Comparison of ENCODE assay signal across 1 cellular context in the genomic region with DNA sequence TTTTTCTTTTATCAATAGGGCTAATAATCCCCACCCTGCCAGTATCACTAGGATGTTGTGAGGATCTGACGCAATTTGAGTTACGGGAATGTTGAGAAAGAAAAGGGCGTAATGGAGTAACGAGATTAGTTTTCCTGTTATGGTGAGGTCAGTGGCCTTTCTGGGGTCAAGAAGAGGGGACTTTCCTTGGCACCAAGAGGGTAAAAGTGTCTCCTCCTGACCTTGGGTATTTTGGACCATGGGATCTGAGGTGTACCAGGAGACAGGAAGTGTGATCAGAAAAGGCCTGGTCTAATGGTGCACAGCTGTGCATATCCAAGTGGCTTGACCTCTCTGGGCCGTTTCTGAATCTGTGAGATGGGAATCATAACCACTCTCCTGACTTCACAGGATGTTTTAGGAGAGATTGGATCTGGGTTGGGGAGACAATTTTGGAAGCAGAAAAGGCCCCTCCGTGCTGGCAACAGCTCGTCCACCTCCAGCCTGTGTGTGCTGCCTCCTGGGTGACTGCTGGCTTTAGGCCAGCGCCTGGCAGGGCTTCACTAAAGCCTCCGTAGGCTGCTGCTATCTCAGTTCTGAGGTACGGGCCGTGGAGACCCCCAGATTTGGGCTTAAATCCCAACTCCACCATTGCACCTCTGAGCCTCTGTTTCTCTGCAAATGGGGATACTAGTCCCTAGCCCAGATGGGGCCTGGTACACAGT.
TF ChIP-seq lines count a peak whose summit lies in the region.

No MANE protein-coding gene starts in this region.

TF ChIP-seq in GM23338, 12 proteins besides CTCF, POLR2A, EP300 and RAD21 (continued from another document):
- TF ChIP-seq, protein P1, sequence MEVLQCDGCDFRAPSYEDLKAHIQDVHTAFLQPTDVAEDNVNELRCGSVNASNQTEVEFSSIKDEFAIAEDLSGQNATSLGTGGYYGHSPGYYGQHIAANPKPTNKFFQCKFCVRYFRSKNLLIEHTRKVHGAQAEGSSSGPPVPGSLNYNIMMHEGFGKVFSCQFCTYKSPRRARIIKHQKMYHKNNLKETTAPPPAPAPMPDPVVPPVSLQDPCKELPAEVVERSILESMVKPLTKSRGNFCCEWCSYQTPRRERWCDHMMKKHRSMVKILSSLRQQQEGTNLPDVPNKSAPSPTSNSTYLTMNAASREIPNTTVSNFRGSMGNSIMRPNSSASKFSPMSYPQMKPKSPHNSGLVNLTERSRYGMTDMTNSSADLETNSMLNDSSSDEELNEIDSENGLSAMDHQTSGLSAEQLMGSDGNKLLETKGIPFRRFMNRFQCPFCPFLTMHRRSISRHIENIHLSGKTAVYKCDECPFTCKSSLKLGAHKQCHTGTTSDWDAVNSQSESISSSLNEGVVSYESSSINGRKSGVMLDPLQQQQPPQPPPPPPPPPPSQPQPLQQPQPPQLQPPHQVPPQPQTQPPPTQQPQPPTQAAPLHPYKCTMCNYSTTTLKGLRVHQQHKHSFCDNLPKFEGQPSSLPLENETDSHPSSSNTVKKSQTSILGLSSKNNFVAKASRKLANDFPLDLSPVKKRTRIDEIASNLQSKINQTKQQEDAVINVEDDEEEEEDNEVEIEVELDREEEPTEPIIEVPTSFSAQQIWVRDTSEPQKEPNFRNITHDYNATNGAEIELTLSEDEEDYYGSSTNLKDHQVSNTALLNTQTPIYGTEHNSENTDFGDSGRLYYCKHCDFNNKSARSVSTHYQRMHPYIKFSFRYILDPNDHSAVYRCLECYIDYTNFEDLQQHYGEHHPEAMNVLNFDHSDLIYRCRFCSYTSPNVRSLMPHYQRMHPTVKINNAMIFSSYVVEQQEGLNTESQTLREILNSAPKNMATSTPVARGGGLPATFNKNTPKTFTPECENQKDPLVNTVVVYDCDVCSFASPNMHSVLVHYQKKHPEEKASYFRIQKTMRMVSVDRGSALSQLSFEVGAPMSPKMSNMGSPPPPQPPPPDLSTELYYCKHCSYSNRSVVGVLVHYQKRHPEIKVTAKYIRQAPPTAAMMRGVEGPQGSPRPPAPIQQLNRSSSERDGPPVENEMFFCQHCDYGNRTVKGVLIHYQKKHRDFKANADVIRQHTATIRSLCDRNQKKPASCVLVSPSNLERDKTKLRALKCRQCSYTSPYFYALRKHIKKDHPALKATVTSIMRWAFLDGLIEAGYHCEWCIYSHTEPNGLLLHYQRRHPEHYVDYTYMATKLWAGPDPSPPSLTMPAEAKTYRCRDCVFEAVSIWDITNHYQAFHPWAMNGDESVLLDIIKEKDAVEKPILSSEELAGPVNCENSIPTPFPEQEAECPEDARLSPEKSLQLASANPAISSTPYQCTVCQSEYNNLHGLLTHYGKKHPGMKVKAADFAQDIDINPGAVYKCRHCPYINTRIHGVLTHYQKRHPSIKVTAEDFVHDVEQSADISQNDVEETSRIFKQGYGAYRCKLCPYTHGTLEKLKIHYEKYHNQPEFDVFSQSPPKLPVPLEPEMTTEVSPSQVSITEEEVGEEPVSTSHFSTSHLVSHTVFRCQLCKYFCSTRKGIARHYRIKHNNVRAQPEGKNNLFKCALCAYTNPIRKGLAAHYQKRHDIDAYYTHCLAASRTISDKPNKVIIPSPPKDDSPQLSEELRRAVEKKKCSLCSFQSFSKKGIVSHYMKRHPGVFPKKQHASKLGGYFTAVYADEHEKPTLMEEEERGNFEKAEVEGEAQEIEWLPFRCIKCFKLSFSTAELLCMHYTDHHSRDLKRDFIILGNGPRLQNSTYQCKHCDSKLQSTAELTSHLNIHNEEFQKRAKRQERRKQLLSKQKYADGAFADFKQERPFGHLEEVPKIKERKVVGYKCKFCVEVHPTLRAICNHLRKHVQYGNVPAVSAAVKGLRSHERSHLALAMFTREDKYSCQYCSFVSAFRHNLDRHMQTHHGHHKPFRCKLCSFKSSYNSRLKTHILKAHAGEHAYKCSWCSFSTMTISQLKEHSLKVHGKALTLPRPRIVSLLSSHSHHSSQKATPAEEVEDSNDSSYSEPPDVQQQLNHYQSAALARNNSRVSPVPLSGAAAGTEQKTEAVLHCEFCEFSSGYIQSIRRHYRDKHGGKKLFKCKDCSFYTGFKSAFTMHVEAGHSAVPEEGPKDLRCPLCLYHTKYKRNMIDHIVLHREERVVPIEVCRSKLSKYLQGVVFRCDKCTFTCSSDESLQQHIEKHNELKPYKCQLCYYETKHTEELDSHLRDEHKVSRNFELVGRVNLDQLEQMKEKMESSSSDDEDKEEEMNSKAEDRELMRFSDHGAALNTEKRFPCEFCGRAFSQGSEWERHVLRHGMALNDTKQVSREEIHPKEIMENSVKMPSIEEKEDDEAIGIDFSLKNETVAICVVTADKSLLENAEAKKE (CRISPR knock-in tag; IDR thresholded peaks at IDR 0.05) = no peak
